Comparison of ENCODE assay signal across 8 cellular contexts in genomic region chr21:39388038-39388810, GRCh38. TPM values are rescaled to one million over a fixed set of nuclear protein-coding genes. Genes with fewer than 3 reads are reported as not detected.
DNase-seq lines count a peak whose midpoint lies in the region; ATAC-seq lines count a peak whose summit lies in the region.

No MANE protein-coding gene starts in this region.

- peak overlapping the region; percentile 82 for H3K4me3 ChIP-seq in CD4-positive, CD25-positive, alpha-beta regulatory T cell (ENCODE audit: low read depth, low read length)

- no peaks in the 10 kb centered on the region for H3K9me3 ChIP-seq in CD4-positive, CD25-positive, alpha-beta regulatory T cell (ENCODE audit: control insufficient read depth in 2 of 2, low read length in 2 of 2)

- H3K27ac Mint-ChIP-seq in CD4-positive, CD25-positive, alpha-beta regulatory T cell = peak overlapping the region in 2 of 3 donors; percentile 92 to 94
- peak overlapping the region; percentile 82 for H3K27ac Mint-ChIP-seq in activated CD4-positive, alpha-beta memory T cell treated with anti-CD3 and anti-CD28 coated beads, Interleukin-2, amount 10 ng/mL, durations not matched to agents 7 days and 5 days

- peak overlapping the region; percentile 63 for H3K27ac ChIP-seq in CD4-positive, CD25-positive, alpha-beta regulatory T cell (ENCODE audit: insufficient read depth, low read length, poor library complexity, severe bottlenecking)

- H3K27me3 ChIP-seq in CD4-positive, CD25-positive, alpha-beta regulatory T cell (ENCODE audit: control insufficient read depth, insufficient read depth, low read length) = no peaks in the 10 kb centered on the region

- peaks cover 15% of the 10 kb centered on the region for H3K4me1 ChIP-seq in CD4-positive, CD25-positive, alpha-beta regulatory T cell (ENCODE audit: control insufficient read depth, insufficient read depth, low read length, poor library complexity, severe bottlenecking)

- peak; percentile 79 to 84 (median 83) for DNase-seq in CD4-positive, CD25-positive, alpha-beta regulatory T cell
- peak; percentile 94 for DNase-seq in NCI-H82 (lab: John Stamatoyannopoulos, UW)
- peak; percentile 88 for DNase-seq in activated CD4-positive, alpha-beta memory T cell treated with anti-CD3 and anti-CD28 coated beads, Interleukin-2, amount 10 ng/mL, durations not matched to agents 7 days and 5 days
- DNase-seq in effector CD4-positive, alpha-beta T cell = peak; percentile 89
- DNase-seq in lung microvascular endothelial cell (ENCODE audit: low read depth in 2 of 2) = peak; percentile 84 to 87
- DNase-seq in stimulated activated CD4-positive, alpha-beta T cell treated with anti-CD3 and anti-CD28 coated beads, TNF-alpha, amount 100 ng/mL, for 24 hours (ENCODE audit: low read depth in 3 of 3) = peak; percentile 82 to 88 (median 83)

- H3K36me3 ChIP-seq in CD4-positive, CD25-positive, alpha-beta regulatory T cell (ENCODE audit: control insufficient read depth, insufficient read depth, low read length) = peaks cover 19% of the 10 kb centered on the region

- H3K36me3 Mint-ChIP-seq in CD4-positive, CD25-positive, alpha-beta regulatory T cell = peaks cover 22% of the 10 kb centered on the region
- H3K36me3 Mint-ChIP-seq in activated CD4-positive, alpha-beta memory T cell treated with anti-CD3 and anti-CD28 coated beads, Interleukin-2, amount 10 ng/mL, durations not matched to agents 7 days and 5 days (ENCODE audit: low read depth) = peaks cover 13% of the 10 kb centered on the region

- peak overlapping the region; percentile 74 to 94 (median 90) for H3K4me3 Mint-ChIP-seq in CD4-positive, CD25-positive, alpha-beta regulatory T cell
- H3K4me3 Mint-ChIP-seq in activated CD4-positive, alpha-beta memory T cell treated with anti-CD3 and anti-CD28 coated beads, Interleukin-2, amount 10 ng/mL, durations not matched to agents 7 days and 5 days = peak overlapping the region; percentile 83

- H3K4me1 Mint-ChIP-seq in CD4-positive, CD25-positive, alpha-beta regulatory T cell = peaks cover 12 to 33% (median 18%) of the 10 kb centered on the region in 4 donors
- H3K4me1 Mint-ChIP-seq in activated CD4-positive, alpha-beta memory T cell treated with anti-CD3 and anti-CD28 coated beads, Interleukin-2, amount 10 ng/mL, durations not matched to agents 7 days and 5 days = peaks cover 45% of the 10 kb centered on the region

- H3K9me3 Mint-ChIP-seq in CD4-positive, CD25-positive, alpha-beta regulatory T cell = no peaks in the 10 kb centered on the region
- no peaks in the 10 kb centered on the region for H3K9me3 Mint-ChIP-seq in activated CD4-positive, alpha-beta memory T cell treated with anti-CD3 and anti-CD28 coated beads, Interleukin-2, amount 10 ng/mL, durations not matched to agents 7 days and 5 days

- peak; percentile 81 to 82 for ATAC-seq in CD4-positive, CD25-positive, alpha-beta regulatory T cell (ENCODE audit: low read depth in 2 of 2)
- peak; percentile 69 for ATAC-seq in GM19438 (IDR thresholded peaks at IDR 0.05; ENCODE audit: low read depth, unreplicated experiment)
- ATAC-seq in HG03558 (IDR thresholded peaks at IDR 0.05; ENCODE audit: extremely low read depth, unreplicated experiment) = peak; percentile 86

- H3K27me3 Mint-ChIP-seq in CD4-positive, CD25-positive, alpha-beta regulatory T cell = no peaks in the 10 kb centered on the region
- no peaks in the 10 kb centered on the region for H3K27me3 Mint-ChIP-seq in activated CD4-positive, alpha-beta memory T cell treated with anti-CD3 and anti-CD28 coated beads, Interleukin-2, amount 10 ng/mL, durations not matched to agents 7 days and 5 days

- CTCF ChIA-PET in activated CD4-positive, alpha-beta memory T cell treated with anti-CD3 and anti-CD28 coated beads, Interleukin-2, amount 10 ng/mL, durations not matched to agents 7 days and 5 days (lab: Charles Lee) = interaction anchor here (0.7 to 1.8 kb wide), 14 partner anchors 10 to 208 kb away, joined by 3 to 20 read pairs (median 4); partner anchors contain the start of genes BRWD1, LCA5L and PSMG1

- POLR2A ChIA-PET in activated CD4-positive, alpha-beta memory T cell treated with anti-CD3 and anti-CD28 coated beads, Interleukin-2, amount 10 ng/mL, durations not matched to agents 7 days and 5 days (lab: Charles Lee) = interaction anchor here (0.9 to 5.7 kb wide), 6 partner anchors 15 to 207 kb away, joined by 3 to 47 read pairs (median 22); partner anchors contain the start of genes BRWD1, HMGN1 and PSMG1

RNA-seq across cellular contexts. Expression of gene HMGN1, which starts 39.3 kb away (rescaled TPM):
- 249 TPM for total RNA-seq in CD4-positive, CD25-positive, alpha-beta regulatory T cell
- polyA plus RNA-seq in CD4-positive, CD25-positive, alpha-beta regulatory T cell = 100 to 1,000 TPM; 168 to 223 (median 182) TPM
- total RNA-seq in activated CD4-positive, alpha-beta memory T cell treated with anti-CD3 and anti-CD28 coated beads, Interleukin-2, amount 10 ng/mL, durations not matched to agents 7 days and 5 days = 100 to 1,000 TPM; 327 to 340 TPM
- 160 and 189 TPM in 2 replicates for total RNA-seq in lung microvascular endothelial cell

RNA-seq across cellular contexts. Expression of gene LCA5L, which starts 57.4 kb away (rescaled TPM):
- not detected for total RNA-seq in CD4-positive, CD25-positive, alpha-beta regulatory T cell
- polyA plus RNA-seq in CD4-positive, CD25-positive, alpha-beta regulatory T cell = not detected
- total RNA-seq in activated CD4-positive, alpha-beta memory T cell treated with anti-CD3 and anti-CD28 coated beads, Interleukin-2, amount 10 ng/mL, durations not matched to agents 7 days and 5 days = not detected
- 0.22 and 0.40 TPM in 2 replicates for total RNA-seq in lung microvascular endothelial cell

Comparison
In these comparisons a context has a peak if more than half of its experiments do, and no peak if none do; other contexts are left out.
1. Peak in every context shown above with its lines: DNase-seq, ATAC-seq, H3K4me3 ChIP-seq and H3K27ac ChIP-seq.